27 cellular contexts compared by ENCODE assay signal in the genomic region with DNA sequence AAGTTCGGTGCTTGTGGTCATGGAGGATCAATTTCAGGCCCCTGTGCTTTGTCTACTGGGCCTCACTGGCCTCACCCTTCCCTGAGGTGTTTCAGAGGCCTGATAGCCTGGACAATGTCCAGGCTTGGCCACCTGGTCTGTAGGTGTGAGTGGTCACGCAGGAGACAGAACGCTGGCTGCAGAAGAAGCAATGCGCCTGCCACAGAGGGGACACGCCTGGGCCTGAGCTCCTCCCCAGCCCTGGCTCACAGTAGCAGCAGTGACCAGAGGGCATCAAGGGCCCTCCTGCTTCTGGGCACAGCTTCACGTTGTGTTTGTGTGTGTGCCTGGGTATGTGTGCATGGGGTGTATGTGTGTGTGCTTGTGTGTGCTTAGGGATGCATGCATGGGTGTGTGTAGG.
"Had no signal": no experiment of that assay in that cellular context is flagged by ENCODE, and none has a peak within 500 bp of the region (broad histone marks: within the 10 kb centered on the region; RNA-seq: fewer than 3 reads in every experiment).

No MANE protein-coding gene starts in this region.

- H3K4me2 ChIP-seq: smooth muscle cell had no signal

- H3K36me3 ChIP-seq: gastrocnemius medialis, sigmoid colon, thyroid gland had no signal

- H3K27me3 ChIP-seq: thyroid gland had no signal

- H3K27ac ChIP-seq: gastrocnemius medialis, thyroid gland had no signal

- H3K4me3 Mint-ChIP-seq: activated CD4-positive, alpha-beta T cell treated with anti-CD3 and anti-CD28 coated beads, Interleukin-2, amount 10 ng/mL, durations not matched to agents 24 days and 14 days; activated CD8-positive, alpha-beta memory T cell treated with anti-CD3 and anti-CD28 coated beads, Interleukin-2, amount 10 ng/mL, durations not matched to agents 7 days and 5 days; activated CD8-positive, alpha-beta T cell treated with anti-CD3 and anti-CD28 coated beads for 36 hours; activated naive CD8-positive, alpha-beta T cell treated with anti-CD3 and anti-CD28 coated beads, Interleukin-2, amount 50 U/mL, for 24 hours; memory B cell had no signal

- H3K9me3 Mint-ChIP-seq: activated CD4-positive, alpha-beta T cell treated with anti-CD3 and anti-CD28 coated beads, Interleukin-2, amount 10 ng/mL, durations not matched to agents 24 days and 14 days; activated CD8-positive, alpha-beta T cell treated with anti-CD3 and anti-CD28 coated beads for 36 hours; activated naive CD8-positive, alpha-beta T cell treated with anti-CD3 and anti-CD28 coated beads, Interleukin-2, amount 50 U/mL, for 24 hours; activated T-helper 1 cell treated with anti-CD3 and anti-CD28 coated beads, Interleukin-12 subunit alpha, Interleukin-12 subunit beta, Interleukin-2, Interleukin-4 antibody, amounts not matched to agents 30 ng/mL and 10 ng/mL and 1 ng/mL, durations not matched to agents 14 hours and 24 hours and 36 hours; nephron progenitor cell had no signal

- DNase-seq: activated CD4-positive, alpha-beta T cell treated with anti-CD3 and anti-CD28 coated beads, Interleukin-2, amount 10 ng/mL, durations not matched to agents 24 days and 14 days; activated CD4-positive, CD25-positive, alpha-beta regulatory T cell; activated CD8-positive, alpha-beta memory T cell treated with anti-CD3 and anti-CD28 coated beads, Interleukin-2, amount 10 ng/mL, durations not matched to agents 7 days and 5 days; activated CD8-positive, alpha-beta T cell treated with anti-CD3 and anti-CD28 coated beads for 36 hours; activated gamma-delta T cell; activated naive CD4-positive, alpha-beta T cell treated with anti-CD3 and anti-CD28 coated beads, Interleukin-2, amount 50 U/mL, for 16 hours; activated naive CD8-positive, alpha-beta T cell treated with anti-CD3 and anti-CD28 coated beads, Interleukin-2, amount 50 U/mL, for 24 hours; activated T-cell treated with anti-CD3 and anti-CD28 coated beads for 4 hours; effector memory CD4-positive, alpha-beta T cell; gastrocnemius medialis; head of caudate nucleus; left cardiac atrium; nephron progenitor cell; nucleus accumbens; retina; sigmoid colon; stimulated activated CD4-positive, alpha-beta T cell treated with anti-CD3 and anti-CD28 coated beads, Interleukin-4, amount 100 ng/mL, for 1 hour; stimulated activated naive CD8-positive, alpha-beta T cell treated with anti-CD3 and anti-CD28 coated beads, Interleukin-15, Interleukin-2, amounts not matched to agents 100 U/mL and 50 U/mL, for 24 hours; T-helper 17 cell; thyroid gland had no signal

- ATAC-seq: activated CD8-positive, alpha-beta memory T cell treated with anti-CD3 and anti-CD28 coated beads, Interleukin-2, amount 10 ng/mL, durations not matched to agents 7 days and 5 days; activated CD8-positive, alpha-beta T cell treated with anti-CD3 and anti-CD28 coated beads for 36 hours; activated naive CD8-positive, alpha-beta T cell treated with anti-CD3 and anti-CD28 coated beads, Interleukin-2, amount 50 U/mL, for 24 hours; esophagus mucosa; gastrocnemius medialis; left cardiac atrium; stimulated activated naive CD8-positive, alpha-beta T cell treated with anti-CD3 and anti-CD28 coated beads, Interleukin-15, Interleukin-2, amounts not matched to agents 100 U/mL and 50 U/mL, for 24 hours; T-helper 17 cell had no signal

- FAIRE-seq: colon, endothelial cell of umbilical vein, islet of Langerhans had no signal

- H3K36me3 Mint-ChIP-seq: activated CD8-positive, alpha-beta memory T cell treated with anti-CD3 and anti-CD28 coated beads, Interleukin-2, amount 10 ng/mL, durations not matched to agents 7 days and 5 days had no signal

- H3K4me3 ChIP-seq: gastrocnemius medialis, sigmoid colon, smooth muscle cell, thyroid gland had no signal

- H3K9me3 ChIP-seq: gastrocnemius medialis, sigmoid colon, thyroid gland had no signal

- H3K27ac Mint-ChIP-seq: activated CD4-positive, alpha-beta T cell treated with anti-CD3 and anti-CD28 coated beads, Interleukin-2, amount 10 ng/mL, durations not matched to agents 24 days and 14 days; activated CD8-positive, alpha-beta memory T cell treated with anti-CD3 and anti-CD28 coated beads, Interleukin-2, amount 10 ng/mL, durations not matched to agents 7 days and 5 days; activated CD8-positive, alpha-beta T cell treated with anti-CD3 and anti-CD28 coated beads for 36 hours; activated naive CD8-positive, alpha-beta T cell treated with anti-CD3 and anti-CD28 coated beads, Interleukin-2, amount 50 U/mL, for 24 hours; activated T-helper 1 cell treated with anti-CD3 and anti-CD28 coated beads, Interleukin-12 subunit alpha, Interleukin-12 subunit beta, Interleukin-2, Interleukin-4 antibody, amounts not matched to agents 30 ng/mL and 10 ng/mL and 1 ng/mL, durations not matched to agents 14 hours and 24 hours and 36 hours; memory B cell; nephron progenitor cell; T-helper 17 cell had no signal
